ENCODE assay signal across 1 cellular context in the genomic region with DNA sequence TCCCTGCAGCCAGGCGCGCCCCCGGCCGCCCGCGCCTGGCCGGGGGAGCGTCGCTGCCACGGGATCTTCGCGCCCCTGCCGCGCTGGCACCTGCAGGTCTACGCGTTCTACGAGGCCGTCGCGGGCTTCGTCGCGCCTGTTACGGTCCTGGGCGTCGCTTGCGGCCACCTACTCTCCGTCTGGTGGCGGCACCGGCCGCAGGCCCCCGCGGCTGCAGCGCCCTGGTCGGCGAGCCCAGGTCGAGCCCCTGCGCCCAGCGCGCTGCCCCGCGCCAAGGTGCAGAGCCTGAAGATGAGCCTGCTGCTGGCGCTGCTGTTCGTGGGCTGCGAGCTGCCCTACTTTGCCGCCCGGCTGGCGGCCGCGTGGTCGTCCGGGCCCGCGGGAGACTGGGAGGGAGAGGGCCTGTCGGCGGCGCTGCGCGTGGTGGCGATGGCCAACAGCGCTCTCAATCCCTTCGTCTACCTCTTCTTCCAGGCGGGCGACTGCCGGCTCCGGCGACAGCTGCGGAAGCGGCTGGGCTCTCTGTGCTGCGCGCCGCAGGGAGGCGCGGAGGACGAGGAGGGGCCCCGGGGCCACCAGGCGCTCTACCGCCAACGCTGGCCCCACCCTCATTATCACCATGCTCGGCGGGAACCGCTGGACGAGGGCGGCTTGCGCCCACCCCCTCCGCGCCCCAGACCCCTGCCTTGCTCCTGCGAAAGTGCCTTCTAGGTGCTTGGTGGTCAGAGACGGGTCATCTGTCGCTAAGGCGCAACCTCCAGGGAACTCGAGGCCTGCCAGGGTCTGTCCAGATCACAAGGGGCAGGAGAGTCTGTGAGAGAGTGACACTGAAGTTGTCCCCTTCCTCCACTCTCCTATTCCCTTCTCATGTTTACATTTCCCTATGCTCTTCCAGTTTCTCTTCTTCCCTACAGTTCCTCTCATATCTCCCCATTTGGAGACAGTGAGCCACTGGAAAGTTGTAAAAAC.
TF ChIP-seq lines count a peak whose summit lies in the region.

No MANE protein-coding gene starts in this region.

TF ChIP-seq in HepG2, 621 proteins besides CTCF, POLR2A, EP300 and RAD21 (continued from another document and continues in another):
- TF ChIP-seq, protein P1, sequence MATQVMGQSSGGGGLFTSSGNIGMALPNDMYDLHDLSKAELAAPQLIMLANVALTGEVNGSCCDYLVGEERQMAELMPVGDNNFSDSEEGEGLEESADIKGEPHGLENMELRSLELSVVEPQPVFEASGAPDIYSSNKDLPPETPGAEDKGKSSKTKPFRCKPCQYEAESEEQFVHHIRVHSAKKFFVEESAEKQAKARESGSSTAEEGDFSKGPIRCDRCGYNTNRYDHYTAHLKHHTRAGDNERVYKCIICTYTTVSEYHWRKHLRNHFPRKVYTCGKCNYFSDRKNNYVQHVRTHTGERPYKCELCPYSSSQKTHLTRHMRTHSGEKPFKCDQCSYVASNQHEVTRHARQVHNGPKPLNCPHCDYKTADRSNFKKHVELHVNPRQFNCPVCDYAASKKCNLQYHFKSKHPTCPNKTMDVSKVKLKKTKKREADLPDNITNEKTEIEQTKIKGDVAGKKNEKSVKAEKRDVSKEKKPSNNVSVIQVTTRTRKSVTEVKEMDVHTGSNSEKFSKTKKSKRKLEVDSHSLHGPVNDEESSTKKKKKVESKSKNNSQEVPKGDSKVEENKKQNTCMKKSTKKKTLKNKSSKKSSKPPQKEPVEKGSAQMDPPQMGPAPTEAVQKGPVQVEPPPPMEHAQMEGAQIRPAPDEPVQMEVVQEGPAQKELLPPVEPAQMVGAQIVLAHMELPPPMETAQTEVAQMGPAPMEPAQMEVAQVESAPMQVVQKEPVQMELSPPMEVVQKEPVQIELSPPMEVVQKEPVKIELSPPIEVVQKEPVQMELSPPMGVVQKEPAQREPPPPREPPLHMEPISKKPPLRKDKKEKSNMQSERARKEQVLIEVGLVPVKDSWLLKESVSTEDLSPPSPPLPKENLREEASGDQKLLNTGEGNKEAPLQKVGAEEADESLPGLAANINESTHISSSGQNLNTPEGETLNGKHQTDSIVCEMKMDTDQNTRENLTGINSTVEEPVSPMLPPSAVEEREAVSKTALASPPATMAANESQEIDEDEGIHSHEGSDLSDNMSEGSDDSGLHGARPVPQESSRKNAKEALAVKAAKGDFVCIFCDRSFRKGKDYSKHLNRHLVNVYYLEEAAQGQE (IDR thresholded peaks at IDR 0.05; ENCODE audit: borderline replicate concordance in 1 of 2, low read depth in 1 of 2, low read length in 2 of 2): no peak
- TF ChIP-seq, protein P2, sequence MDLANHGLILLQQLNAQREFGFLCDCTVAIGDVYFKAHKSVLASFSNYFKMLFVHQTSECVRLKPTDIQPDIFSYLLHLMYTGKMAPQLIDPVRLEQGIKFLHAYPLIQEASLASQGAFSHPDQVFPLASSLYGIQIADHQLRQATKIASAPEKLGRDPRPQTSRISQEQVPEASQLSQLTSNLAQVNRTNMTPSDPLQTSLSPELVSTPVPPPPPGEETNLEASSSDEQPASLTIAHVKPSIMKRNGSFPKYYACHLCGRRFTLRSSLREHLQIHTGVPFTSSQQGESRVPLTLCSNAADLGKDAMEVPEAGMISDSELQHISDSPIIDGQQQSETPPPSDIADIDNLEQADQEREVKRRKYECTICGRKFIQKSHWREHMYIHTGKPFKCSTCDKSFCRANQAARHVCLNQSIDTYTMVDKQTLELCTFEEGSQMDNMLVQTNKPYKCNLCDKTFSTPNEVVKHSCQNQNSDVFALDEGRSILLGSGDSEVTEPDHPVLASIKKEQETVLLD (CRISPR knock-in tag; IDR thresholded peaks at IDR 0.05; ENCODE audit: low read depth): peak; percentile 79; the same call in 1 of the 2 replicates
- TF ChIP-seq MXI1 (IDR thresholded peaks at IDR 0.05; ENCODE audit: borderline replicate concordance, low read depth, low read length) (no peak), BCL6 (CRISPR knock-in tag; IDR thresholded peaks at IDR 0.05) (0 out of 2 replicates have a peak, but pooled peaks have one; percentile 33), ARHGAP35 (CRISPR knock-in tag; IDR thresholded peaks at IDR 0.05; ENCODE audit: borderline replicate concordance) (no peak), ZNF224 (CRISPR knock-in tag; IDR thresholded peaks at IDR 0.05) (no peak), ZEB1 (IDR thresholded peaks at IDR 0.05; ENCODE audit: insufficient replicate concordance, low read depth) (no peak), KAT2B (IDR thresholded peaks at IDR 0.05; ENCODE audit: borderline replicate concordance, low read depth, low read length) (no peak), HNRNPLL (IDR thresholded peaks at IDR 0.05; ENCODE audit: low read depth, low read length, poor library complexity, severe bottlenecking) (peak; percentile 88), FOSL1 (CRISPR knock-in tag; IDR thresholded peaks at IDR 0.05; ENCODE audit: borderline replicate concordance) (peak; percentile 30; the same call in 1 of the 2 replicates), ESRRA (CRISPR knock-in tag; IDR thresholded peaks at IDR 0.05; ENCODE audit: low read depth) (peak; percentile 29), ZNF768 (CRISPR knock-in tag; IDR thresholded peaks at IDR 0.05) (peak; percentile 69; the same call in 1 of the 2 replicates), HMG20A (CRISPR knock-in tag; IDR thresholded peaks at IDR 0.05; ENCODE audit: borderline replicate concordance) (no peak), ZSCAN31 (CRISPR knock-in tag; IDR thresholded peaks at IDR 0.05; ENCODE audit: low read depth) (peak; percentile 42; the same call in 1 of the 2 replicates), ZNF761 (CRISPR knock-in tag; conservative IDR thresholded peaks at IDR 0.05) (peak; percentile 28; the same call in 1 of the 2 replicates), ZNF772 (CRISPR knock-in tag; IDR thresholded peaks at IDR 0.05) (peak; percentile 85; the same call in 1 of the 2 replicates), REL (CRISPR knock-in tag; conservative IDR thresholded peaks at IDR 0.05) (0 out of 2 replicates have a peak, but pooled peaks have one; percentile 43), RARA (CRISPR knock-in tag; IDR thresholded peaks at IDR 0.05) (no peak), ZNF780A (CRISPR knock-in tag; IDR thresholded peaks at IDR 0.05) (no peak), ZNF263 (CRISPR knock-in tag; IDR thresholded peaks at IDR 0.05) (0 out of 2 replicates have a peak, but pooled peaks have one; percentile 17), BORCS8-MEF2B (CRISPR knock-in tag; IDR thresholded peaks at IDR 0.05) (peak; percentile 60; the same call in 1 of the 2 replicates), SALL1 (CRISPR knock-in tag; IDR thresholded peaks at IDR 0.05) (peak; percentile 49; the same call in 1 of the 2 replicates), ZNF589 (CRISPR knock-in tag; conservative IDR thresholded peaks at IDR 0.05) (peak; percentile 58), HNRNPK (IDR thresholded peaks at IDR 0.05; ENCODE audit: low read depth, low read length, poor library complexity, severe bottlenecking) (no peak), SMAD1 (CRISPR knock-in tag; IDR thresholded peaks at IDR 0.05; ENCODE audit: borderline replicate concordance, low read depth) (peak; percentile 60; the same call in 1 of the 2 replicates), RFX5 (IDR thresholded peaks at IDR 0.05; ENCODE audit: low read depth, low read length) (peak; percentile 95), HIVEP1 (CRISPR knock-in tag; IDR thresholded peaks at IDR 0.05) (peak; percentile 70; the same call in 1 of the 2 replicates), JUNB (CRISPR knock-in tag; IDR thresholded peaks at IDR 0.05; ENCODE audit: borderline replicate concordance) (no peak), NR1H2 (CRISPR knock-in tag; IDR thresholded peaks at IDR 0.05; ENCODE audit: borderline replicate concordance, low read depth) (no peak), STAG1 (CRISPR knock-in tag; IDR thresholded peaks at IDR 0.05) (peak; percentile 9; the same call in 1 of the 2 replicates), ZNF12 (CRISPR knock-in tag; IDR thresholded peaks at IDR 0.05) (0 out of 2 replicates have a peak, but pooled peaks have one; percentile 11), ATF7-NPFF (CRISPR knock-in tag; IDR thresholded peaks at IDR 0.05; ENCODE audit: low read depth) (peak; percentile 48; the same call in 1 of the 2 replicates), FOXA3 (CRISPR knock-in tag; IDR thresholded peaks at IDR 0.05) (0 out of 2 replicates have a peak, but pooled peaks have one; percentile 11), GFI1 (CRISPR knock-in tag; IDR thresholded peaks at IDR 0.05; ENCODE audit: borderline replicate concordance) (peak; percentile 29; the same call in 1 of the 2 replicates), ZNF652 (CRISPR knock-in tag; IDR thresholded peaks at IDR 0.05; ENCODE audit: borderline replicate concordance, low read depth) (no peak), ELF3 (CRISPR knock-in tag; IDR thresholded peaks at IDR 0.05) (0 out of 2 replicates have a peak, but pooled peaks have one; percentile 40), ZFP41 (CRISPR knock-in tag; IDR thresholded peaks at IDR 0.05; ENCODE audit: borderline replicate concordance) (0 out of 2 replicates have a peak, but pooled peaks have one; percentile 72), ZNF777 (CRISPR knock-in tag; IDR thresholded peaks at IDR 0.05) (peak; percentile 92), ZFY (CRISPR knock-in tag; IDR thresholded peaks at IDR 0.05) (peak; percentile 69), NKX3-1 (CRISPR knock-in tag; IDR thresholded peaks at IDR 0.05) (0 out of 2 replicates have a peak, but pooled peaks have one; percentile 48), PHF21A (CRISPR knock-in tag; IDR thresholded peaks at IDR 0.05) (peak; percentile 37; the same call in 1 of the 2 replicates), ZIK1 (CRISPR knock-in tag; IDR thresholded peaks at IDR 0.05; ENCODE audit: borderline replicate concordance, low read depth) (no peak; the same call in 1 of the 2 replicates)
- TF ChIP-seq, protein P3, sequence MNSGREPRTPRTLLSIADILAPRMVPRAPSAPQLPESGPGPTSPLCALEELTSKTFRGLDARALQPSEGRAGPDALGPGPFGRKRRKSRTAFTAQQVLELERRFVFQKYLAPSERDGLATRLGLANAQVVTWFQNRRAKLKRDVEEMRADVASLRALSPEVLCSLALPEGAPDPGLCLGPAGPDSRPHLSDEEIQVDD (CRISPR knock-in tag; IDR thresholded peaks at IDR 0.05; ENCODE audit: borderline replicate concordance): 0 out of 2 replicates have a peak, but pooled peaks have one; percentile 61
- TF ChIP-seq, protein P4, sequence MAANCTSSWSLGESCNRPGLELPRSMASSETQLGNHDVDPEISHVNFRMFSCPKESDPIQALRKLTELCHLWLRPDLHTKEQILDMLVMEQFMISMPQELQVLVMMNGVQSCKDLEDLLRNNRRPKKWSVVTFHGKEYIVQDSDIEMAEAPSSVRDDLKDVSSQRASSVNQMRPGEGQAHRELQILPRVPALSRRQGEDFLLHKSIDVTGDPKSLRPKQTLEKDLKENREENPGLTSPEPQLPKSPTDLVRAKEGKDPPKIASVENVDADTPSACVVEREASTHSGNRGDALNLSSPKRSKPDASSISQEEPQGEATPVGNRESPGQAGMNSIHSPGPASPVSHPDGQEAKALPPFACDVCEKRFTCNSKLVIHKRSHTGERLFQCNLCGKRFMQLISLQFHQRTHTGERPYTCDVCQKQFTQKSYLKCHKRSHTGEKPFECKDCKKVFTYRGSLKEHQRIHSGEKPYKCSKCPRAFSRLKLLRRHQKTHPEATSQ (CRISPR knock-in tag; IDR thresholded peaks at IDR 0.05; ENCODE audit: borderline replicate concordance): 0 out of 2 replicates have a peak, but pooled peaks have one; percentile 27
- TF ChIP-seq, protein P5, sequence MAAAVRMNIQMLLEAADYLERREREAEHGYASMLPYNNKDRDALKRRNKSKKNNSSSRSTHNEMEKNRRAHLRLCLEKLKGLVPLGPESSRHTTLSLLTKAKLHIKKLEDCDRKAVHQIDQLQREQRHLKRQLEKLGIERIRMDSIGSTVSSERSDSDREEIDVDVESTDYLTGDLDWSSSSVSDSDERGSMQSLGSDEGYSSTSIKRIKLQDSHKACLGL (CRISPR knock-in tag; IDR thresholded peaks at IDR 0.05): peak; percentile 70; the same call in 1 of the 2 replicates
- TF ChIP-seq, protein P6, sequence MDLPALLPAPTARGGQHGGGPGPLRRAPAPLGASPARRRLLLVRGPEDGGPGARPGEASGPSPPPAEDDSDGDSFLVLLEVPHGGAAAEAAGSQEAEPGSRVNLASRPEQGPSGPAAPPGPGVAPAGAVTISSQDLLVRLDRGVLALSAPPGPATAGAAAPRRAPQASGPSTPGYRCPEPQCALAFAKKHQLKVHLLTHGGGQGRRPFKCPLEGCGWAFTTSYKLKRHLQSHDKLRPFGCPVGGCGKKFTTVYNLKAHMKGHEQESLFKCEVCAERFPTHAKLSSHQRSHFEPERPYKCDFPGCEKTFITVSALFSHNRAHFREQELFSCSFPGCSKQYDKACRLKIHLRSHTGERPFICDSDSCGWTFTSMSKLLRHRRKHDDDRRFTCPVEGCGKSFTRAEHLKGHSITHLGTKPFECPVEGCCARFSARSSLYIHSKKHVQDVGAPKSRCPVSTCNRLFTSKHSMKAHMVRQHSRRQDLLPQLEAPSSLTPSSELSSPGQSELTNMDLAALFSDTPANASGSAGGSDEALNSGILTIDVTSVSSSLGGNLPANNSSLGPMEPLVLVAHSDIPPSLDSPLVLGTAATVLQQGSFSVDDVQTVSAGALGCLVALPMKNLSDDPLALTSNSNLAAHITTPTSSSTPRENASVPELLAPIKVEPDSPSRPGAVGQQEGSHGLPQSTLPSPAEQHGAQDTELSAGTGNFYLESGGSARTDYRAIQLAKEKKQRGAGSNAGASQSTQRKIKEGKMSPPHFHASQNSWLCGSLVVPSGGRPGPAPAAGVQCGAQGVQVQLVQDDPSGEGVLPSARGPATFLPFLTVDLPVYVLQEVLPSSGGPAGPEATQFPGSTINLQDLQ (CRISPR knock-in tag; IDR thresholded peaks at IDR 0.05): peak; percentile 61; the same call in 1 of the 2 replicates
- TF ChIP-seq, protein P7, sequence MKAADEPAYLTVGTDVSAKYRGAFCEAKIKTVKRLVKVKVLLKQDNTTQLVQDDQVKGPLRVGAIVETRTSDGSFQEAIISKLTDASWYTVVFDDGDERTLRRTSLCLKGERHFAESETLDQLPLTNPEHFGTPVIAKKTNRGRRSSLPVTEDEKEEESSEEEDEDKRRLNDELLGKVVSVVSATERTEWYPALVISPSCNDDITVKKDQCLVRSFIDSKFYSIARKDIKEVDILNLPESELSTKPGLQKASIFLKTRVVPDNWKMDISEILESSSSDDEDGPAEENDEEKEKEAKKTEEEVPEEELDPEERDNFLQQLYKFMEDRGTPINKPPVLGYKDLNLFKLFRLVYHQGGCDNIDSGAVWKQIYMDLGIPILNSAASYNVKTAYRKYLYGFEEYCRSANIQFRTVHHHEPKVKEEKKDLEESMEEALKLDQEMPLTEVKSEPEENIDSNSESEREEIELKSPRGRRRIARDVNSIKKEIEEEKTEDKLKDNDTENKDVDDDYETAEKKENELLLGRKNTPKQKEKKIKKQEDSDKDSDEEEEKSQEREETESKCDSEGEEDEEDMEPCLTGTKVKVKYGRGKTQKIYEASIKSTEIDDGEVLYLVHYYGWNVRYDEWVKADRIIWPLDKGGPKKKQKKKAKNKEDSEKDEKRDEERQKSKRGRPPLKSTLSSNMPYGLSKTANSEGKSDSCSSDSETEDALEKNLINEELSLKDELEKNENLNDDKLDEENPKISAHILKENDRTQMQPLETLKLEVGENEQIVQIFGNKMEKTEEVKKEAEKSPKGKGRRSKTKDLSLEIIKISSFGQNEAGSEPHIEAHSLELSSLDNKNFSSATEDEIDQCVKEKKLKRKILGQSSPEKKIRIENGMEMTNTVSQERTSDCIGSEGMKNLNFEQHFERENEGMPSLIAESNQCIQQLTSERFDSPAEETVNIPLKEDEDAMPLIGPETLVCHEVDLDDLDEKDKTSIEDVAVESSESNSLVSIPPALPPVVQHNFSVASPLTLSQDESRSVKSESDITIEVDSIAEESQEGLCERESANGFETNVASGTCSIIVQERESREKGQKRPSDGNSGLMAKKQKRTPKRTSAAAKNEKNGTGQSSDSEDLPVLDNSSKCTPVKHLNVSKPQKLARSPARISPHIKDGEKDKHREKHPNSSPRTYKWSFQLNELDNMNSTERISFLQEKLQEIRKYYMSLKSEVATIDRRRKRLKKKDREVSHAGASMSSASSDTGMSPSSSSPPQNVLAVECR (CRISPR knock-in tag; IDR thresholded peaks at IDR 0.05; ENCODE audit: borderline replicate concordance): peak; percentile 39; the same call in 1 of the 2 replicates
